In genomic region chr4:658681-659667, GRCh38 we compare ENCODE assay signal across 16 cellular contexts. TPM values are rescaled to one million over a fixed set of nuclear protein-coding genes. Genes with fewer than 3 reads are reported as not detected.
A peak's percentile ranks its signal among the peaks of the same experiment; 100 is the strongest.
DNase-seq lines count a peak whose midpoint lies in the region; ATAC-seq, FAIRE-seq and TF ChIP-seq lines count a peak whose summit lies in the region.
"Had no signal": no experiment of that assay in that cellular context is flagged by ENCODE, and none has a peak within 500 bp of the region (broad histone marks: within the 10 kb centered on the region; RNA-seq: fewer than 3 reads in every experiment).

No MANE protein-coding gene starts in this region.

- H3K27me3 Mint-ChIP-seq in activated CD8-positive, alpha-beta memory T cell treated with anti-CD3 and anti-CD28 coated beads, Interleukin-2, amount 10 ng/mL, durations not matched to agents 7 days and 5 days: no peaks in the 10 kb centered on the region
- H3K27me3 Mint-ChIP-seq: IgD-negative memory B cell had no signal

- H3K4me1 ChIP-seq in kidney (ENCODE audit: control insufficient read depth in 1 of 2, insufficient read depth in 1 of 2, low read depth in 1 of 2, low read length in 2 of 2): peaks cover 0 to 4% of the 10 kb centered on the region in 2 donors
- H3K4me1 ChIP-seq in esophagus muscularis mucosa: peaks cover 5 to 12% (median 12%) of the 10 kb centered on the region in 4 donors

- H3K4me3 ChIP-seq in kidney (ENCODE audit: low read length in 2 of 2) (no peak overlapping the region), esophagus muscularis mucosa (no peak overlapping the region)
- H3K4me3 ChIP-seq: BLaER1 had no signal

- H3K36me3 Mint-ChIP-seq in activated CD8-positive, alpha-beta memory T cell treated with anti-CD3 and anti-CD28 coated beads, Interleukin-2, amount 10 ng/mL, durations not matched to agents 7 days and 5 days: peaks cover 16% of the 10 kb centered on the region

- CTCF ChIA-PET in activated CD8-positive, alpha-beta memory T cell treated with anti-CD3 and anti-CD28 coated beads, Interleukin-2, amount 10 ng/mL, durations not matched to agents 7 days and 5 days (lab: Charles Lee): no interaction called here

- no peak for ATAC-seq in activated CD8-positive, alpha-beta memory T cell treated with anti-CD3 and anti-CD28 coated beads, Interleukin-2, amount 10 ng/mL, durations not matched to agents 7 days and 5 days

- no peak for TF ChIP-seq CTCF in kidney (IDR thresholded peaks at IDR 0.05; ENCODE audit: borderline replicate concordance, extremely low read depth, insufficient read depth)
- TF ChIP-seq CTCF in esophagus muscularis mucosa (IDR thresholded peaks at IDR 0.05): no peak

- H3K4me1 Mint-ChIP-seq in activated CD8-positive, alpha-beta memory T cell treated with anti-CD3 and anti-CD28 coated beads, Interleukin-2, amount 10 ng/mL, durations not matched to agents 7 days and 5 days: peaks cover 2% of the 10 kb centered on the region

- H3K27ac Mint-ChIP-seq in activated CD8-positive, alpha-beta memory T cell treated with anti-CD3 and anti-CD28 coated beads, Interleukin-2, amount 10 ng/mL, durations not matched to agents 7 days and 5 days: no peak overlapping the region

- H3K9me3 ChIP-seq in kidney (ENCODE audit: control insufficient read depth in 1 of 2, low read length in 2 of 2) (no peaks in the 10 kb centered on the region), esophagus muscularis mucosa (no peaks in the 10 kb centered on the region)
- H3K9me3 ChIP-seq: BLaER1 had no signal

- intact Hi-C loops in kidney (cut with DNase I) (no loop called here), posterior vena cava (cut with DNase I) (loop anchor here in 1 of 2 donors (5.0 kb wide), 1 partner anchor 853 kb away; no protein-coding TSS in a partner anchor), esophagus muscularis mucosa (cut with DNase I) (no loop called here)

- H3K9me3 Mint-ChIP-seq in activated CD8-positive, alpha-beta memory T cell treated with anti-CD3 and anti-CD28 coated beads, Interleukin-2, amount 10 ng/mL, durations not matched to agents 7 days and 5 days (ENCODE audit: low read depth): peaks cover 7% of the 10 kb centered on the region
- H3K9me3 Mint-ChIP-seq: IgD-negative memory B cell had no signal

- no peak for TF ChIP-seq EP300 in esophagus muscularis mucosa (IDR thresholded peaks at IDR 0.05)

- no peak overlapping the region for H3K9ac ChIP-seq in kidney (ENCODE audit: low read length in 2 of 2)
- H3K9ac ChIP-seq: BLaER1 had no signal

- H3K27me3 ChIP-seq in esophagus muscularis mucosa: peaks cover 0 to 43% (median 0%) of the 10 kb centered on the region in 4 donors
- H3K27me3 ChIP-seq: BLaER1 had no signal

- no peak overlapping the region for H3K4me3 Mint-ChIP-seq in activated CD8-positive, alpha-beta memory T cell treated with anti-CD3 and anti-CD28 coated beads, Interleukin-2, amount 10 ng/mL, durations not matched to agents 7 days and 5 days

- H3K27ac ChIP-seq in kidney (ENCODE audit: low read depth in 2 of 2, low read length in 2 of 2): no peak overlapping the region
- H3K27ac ChIP-seq in esophagus muscularis mucosa (replicated peaks in 1 of 4): no peak overlapping the region
- H3K27ac ChIP-seq: BLaER1 had no signal

- H3K36me3 ChIP-seq in kidney (ENCODE audit: control insufficient read depth in 1 of 2, insufficient read depth in 2 of 2, low read length in 2 of 2) (no peaks in the 10 kb centered on the region), esophagus muscularis mucosa (no peaks in the 10 kb centered on the region)

- no peak for FAIRE-seq in kidney (lab: Jason Lieb, UNC)
- FAIRE-seq: H54 had no signal

- peak; percentile 12 for DNase-seq in activated CD8-positive, alpha-beta memory T cell treated with anti-CD3 and anti-CD28 coated beads, Interleukin-2, amount 50 U/mL, for 4 hours
- no peak for DNase-seq in activated CD8-positive, alpha-beta memory T cell treated with anti-CD3 and anti-CD28 coated beads, Interleukin-2, amount 10 ng/mL, durations not matched to agents 7 days and 5 days
- DNase-seq in kidney: peak; percentile 68
- peak; percentile 61 for DNase-seq in posterior vena cava (ENCODE audit: low spot score)
- DNase-seq in esophagus muscularis mucosa (ENCODE audit: extremely low spot score): no peak
- DNase-seq in activated CD4-positive, alpha-beta T cell treated with anti-CD3 and anti-CD28 coated beads, Interleukin-2, amount 50 U/mL, for 1 hour: no peak
- no peak for DNase-seq in SK-N-DZ (ENCODE audit: low spot score)
- DNase-seq: 8988T, NCI-H187 treated with DMSO at 0.1 percent for 48 hours, NCI-H2171, NCI-H774 had no signal

- WGBS in esophagus muscularis mucosa: 91% methylated on average over 30 of the region's 32 CpGs

- TF ChIP-seq POLR2A in Raji (IDR thresholded peaks at IDR 0.05; ENCODE audit: insufficient read depth, low read depth, low read length) (0 out of 2 replicates have a peak, but pooled peaks have one; percentile 21), esophagus muscularis mucosa (IDR thresholded peaks at IDR 0.05; ENCODE audit: low read depth) (no peak)

RNA-seq across cellular contexts. Expression of gene ATP5ME, which starts 15.1 kb away (rescaled TPM):
- total RNA-seq in activated CD8-positive, alpha-beta memory T cell treated with anti-CD3 and anti-CD28 coated beads, Interleukin-2, amount 10 ng/mL, durations not matched to agents 7 days and 5 days: 100 to 1,000 TPM; 213 to 231 TPM
- total RNA-seq in kidney: 248 TPM
- polyA plus RNA-seq in kidney (ENCODE audit: insufficient read depth, low read depth, low replicate concordance): 1,928 TPM
- 100 to 1,000 TPM; 180 to 237 TPM for total RNA-seq in posterior vena cava
- total RNA-seq in esophagus muscularis mucosa: 100 to 1,000 TPM; 111 to 224 (median 154) TPM
- 121 and 140 TPM in 2 replicates for polyA plus RNA-seq in SK-N-DZ (2014; cell fraction: cytosol; rRNA removed)
- 74.1 and 256 TPM in 2 replicates for polyA plus RNA-seq in SK-N-DZ (2014; cell fraction: nucleus; rRNA removed)

RNA-seq across cellular contexts. Expression of gene MYL5, which starts 15.4 kb away (rescaled TPM):
- total RNA-seq in activated CD8-positive, alpha-beta memory T cell treated with anti-CD3 and anti-CD28 coated beads, Interleukin-2, amount 10 ng/mL, durations not matched to agents 7 days and 5 days: 10 to 100 TPM; 14.3 to 19.8 TPM
- total RNA-seq in kidney (17.9 TPM), posterior vena cava (10 to 100 TPM in 1 of 2 donors, 1 to 10 TPM in 1; 7.9 to 12.4 TPM), esophagus muscularis mucosa (1 to 10 TPM; 7.9 to 9.9 (median 9.6) TPM)
- polyA plus RNA-seq in kidney (ENCODE audit: insufficient read depth, low read depth, low replicate concordance): 29.6 TPM
- polyA plus RNA-seq in SK-N-DZ (2014; cell fraction: cytosol; rRNA removed): 1.8 and 2.4 TPM in 2 replicates
- 3.8 and 11.8 TPM in 2 replicates for polyA plus RNA-seq in SK-N-DZ (2014; cell fraction: nucleus; rRNA removed)

RNA-seq across cellular contexts. Expression of gene SLC49A3, which starts 30.0 kb away (rescaled TPM):
- 1 to 10 TPM; 1.1 to 1.5 TPM for total RNA-seq in activated CD8-positive, alpha-beta memory T cell treated with anti-CD3 and anti-CD28 coated beads, Interleukin-2, amount 10 ng/mL, durations not matched to agents 7 days and 5 days
- 18.2 TPM for total RNA-seq in kidney
- polyA plus RNA-seq in kidney (ENCODE audit: insufficient read depth, low read depth, low replicate concordance): 12.6 TPM
- 10 to 100 TPM in 1 of 2 donors, 1 to 10 TPM in 1; 9.3 to 10.4 TPM for total RNA-seq in posterior vena cava
- total RNA-seq in esophagus muscularis mucosa: 1 to 10 TPM; 5.5 to 9.4 (median 7.6) TPM
- polyA plus RNA-seq in SK-N-DZ (2014; cell fraction: cytosol; rRNA removed): not detected in 2 replicates
- not detected in 2 replicates for polyA plus RNA-seq in SK-N-DZ (2014; cell fraction: nucleus; rRNA removed)
- total RNA-seq: NCI-H460 had no signal

RNA-seq across cellular contexts. Expression of gene PDE6B, which starts 33.6 kb away (rescaled TPM):
- 10 to 100 TPM; 10.0 to 14.6 TPM for total RNA-seq in activated CD8-positive, alpha-beta memory T cell treated with anti-CD3 and anti-CD28 coated beads, Interleukin-2, amount 10 ng/mL, durations not matched to agents 7 days and 5 days
- total RNA-seq in kidney (10.7 TPM), posterior vena cava (1 to 10 TPM; 1.4 to 3.7 TPM), esophagus muscularis mucosa (1 to 10 TPM; 2.2 to 5.8 (median 4.4) TPM)
- 10.8 TPM for polyA plus RNA-seq in kidney (ENCODE audit: insufficient read depth, low read depth, low replicate concordance)
- 3.5 and 7.5 TPM in 2 replicates for polyA plus RNA-seq in SK-N-DZ (2014; cell fraction: cytosol; rRNA removed)
- polyA plus RNA-seq in SK-N-DZ (2014; cell fraction: nucleus; rRNA removed): 1.8 and 9.4 TPM in 2 replicates
- total RNA-seq: NCI-H460 had no signal

RNA-seq across cellular contexts. Expression of gene PCGF3, which starts 46.7 kb away (rescaled TPM):
- total RNA-seq in activated CD8-positive, alpha-beta memory T cell treated with anti-CD3 and anti-CD28 coated beads, Interleukin-2, amount 10 ng/mL, durations not matched to agents 7 days and 5 days: 10 to 100 TPM; 38.9 to 49.0 TPM
- 59.6 TPM for total RNA-seq in kidney
- polyA plus RNA-seq in kidney (ENCODE audit: insufficient read depth, low read depth, low replicate concordance): 21.7 TPM
- total RNA-seq in posterior vena cava: 10 to 100 TPM; 25.6 to 35.8 TPM
- 10 to 100 TPM; 31.7 to 35.3 (median 34.7) TPM for total RNA-seq in esophagus muscularis mucosa
- 29.2 and 44.3 TPM in 2 replicates for polyA plus RNA-seq in SK-N-DZ (2014; cell fraction: cytosol; rRNA removed)
- 129 and 164 TPM in 2 replicates for polyA plus RNA-seq in SK-N-DZ (2014; cell fraction: nucleus; rRNA removed)

Comparison
In these comparisons a context has a peak if more than half of its experiments do, and no peak if none do; other contexts are left out.
1. DNase-seq: peak in activated CD8-positive, alpha-beta memory T cell treated with anti-CD3 and anti-CD28 coated beads, Interleukin-2, amount 50 U/mL, for 4 hours (single experiment), kidney (single experiment) and posterior vena cava (single experiment); none in activated CD8-positive, alpha-beta memory T cell treated with anti-CD3 and anti-CD28 coated beads, Interleukin-2, amount 10 ng/mL, durations not matched to agents 7 days and 5 days (single experiment), esophagus muscularis mucosa (single experiment), activated CD4-positive, alpha-beta T cell treated with anti-CD3 and anti-CD28 coated beads, Interleukin-2, amount 50 U/mL, for 1 hour (single experiment) and SK-N-DZ (single experiment).